In genomic region chr1:224544276-224544675, GRCh38 we compare ENCODE assay signal across 1 cellular context.
A peak's percentile ranks its signal among the peaks of the same experiment; 100 is the strongest.
TF ChIP-seq lines count a peak whose summit lies in the region.

No MANE protein-coding gene starts in this region.

TF ChIP-seq in SK-N-SH, 30 proteins besides CTCF, POLR2A, EP300 and RAD21 (continued from another document):
- TF ChIP-seq POLR2AphosphoS5 (IDR thresholded peaks at IDR 0.05; ENCODE audit: low read depth, low read length), result peak; percentile 50; the same call in 1 of the 2 replicates
- 0 out of 2 replicates have a peak, but pooled peaks have one; percentile 15 for TF ChIP-seq ELF1 (IDR thresholded peaks at IDR 0.05)
